10 cellular contexts compared by ENCODE assay signal in genomic region chr12:52244615-52244994, GRCh38. TPM values are rescaled to one million over a fixed set of nuclear protein-coding genes. Genes with fewer than 3 reads are reported as not detected.
DNase-seq lines count a peak whose midpoint lies in the region; ATAC-seq and TF ChIP-seq lines count a peak whose summit lies in the region.
"Had no signal": no experiment of that assay in that cellular context is flagged by ENCODE, and none has a peak within 500 bp of the region (broad histone marks: within the 10 kb centered on the region; RNA-seq: fewer than 3 reads in every experiment).

No MANE protein-coding gene starts in this region.

- H3K4me2 ChIP-seq in SK-N-SH (peak overlapping the region; percentile 80), hepatocyte (no peak overlapping the region)

- H3K79me2 ChIP-seq in SK-N-SH (ENCODE audit: insufficient read depth) (no peaks in the 10 kb centered on the region), hepatocyte (no peaks in the 10 kb centered on the region)

- no peak for ATAC-seq in HG03439 (IDR thresholded peaks at IDR 0.05; ENCODE audit: unreplicated experiment)

- H3K9me3 Mint-ChIP-seq in activated T-cell treated with anti-CD3 and anti-CD28 coated beads, Interleukin-2, amount 50 U/mL, for 24 hours = no peaks in the 10 kb centered on the region

- 0 out of 2 replicates have a peak, but pooled peaks have one; percentile 10 for TF ChIP-seq RAD21 in SK-N-SH (IDR thresholded peaks at IDR 0.05; ENCODE audit: low read length)

- CTCF ChIA-PET in SK-N-SH (lab: Yijun Ruan, JAX) = interaction anchor here (0.8 to 3.5 kb wide), 18 partner anchors 12 to 219 kb away, joined by 3 to 15 read pairs (median 4); no protein-coding TSS in a partner anchor

- POLR2A ChIA-PET in SK-N-SH (lab: Yijun Ruan, JAX) = interaction anchor here (1.1 kb wide), 1 partner anchor 44 kb away, joined by 3 read pairs; no protein-coding TSS in a partner anchor

- H3K27ac ChIP-seq in SK-N-SH (ENCODE audit: low read depth in 2 of 2, low read length in 1 of 2) (peak overlapping the region; percentile 71 to 91), hepatocyte (peak overlapping the region; percentile 62), transverse colon (peak overlapping the region; percentile 4 to 61 (median 32))

- peak overlapping the region; percentile 87; the same call in 1 of the 2 replicates for H2AFZ ChIP-seq in SK-N-SH (ENCODE audit: low read depth)
- H2AFZ ChIP-seq in hepatocyte = no peak overlapping the region

- peak overlapping the region; percentile 44 for H3K4me3 Mint-ChIP-seq in activated T-cell treated with anti-CD3 and anti-CD28 coated beads, Interleukin-2, amount 50 U/mL, for 24 hours

- H4K20me1 ChIP-seq in SK-N-SH (ENCODE audit: insufficient read depth) (no peaks in the 10 kb centered on the region), hepatocyte (ENCODE audit: insufficient read depth, poor library complexity, severe bottlenecking) (no peaks in the 10 kb centered on the region)

- intact Hi-C loops in transverse colon (cut with DNase I; ENCODE audit: low total_unique reads) = no loop called here

- H3K4me3 ChIP-seq in SK-N-SH (ENCODE audit: low read depth in 2 of 2, low read length in 1 of 2) (no peak overlapping the region), hepatocyte (no peak overlapping the region), transverse colon (no peak overlapping the region)

- no peaks in the 10 kb centered on the region for H3K36me3 Mint-ChIP-seq in activated T-cell treated with anti-CD3 and anti-CD28 coated beads, Interleukin-2, amount 50 U/mL, for 24 hours (ENCODE audit: low read depth)

- H3K9me2 ChIP-seq in SK-N-SH (no peaks in the 10 kb centered on the region), hepatocyte (replicated peaks; ENCODE audit: insufficient read depth) (no peaks in the 10 kb centered on the region)

- H3K27me3 ChIP-seq in SK-N-SH (ENCODE audit: insufficient read depth) (no peaks in the 10 kb centered on the region), hepatocyte (no peaks in the 10 kb centered on the region), transverse colon (peaks cover 8% of the 10 kb centered on the region)

- no peak for TF ChIP-seq POLR2A in transverse colon (IDR thresholded peaks at IDR 0.05)

- in situ Hi-C loops in transverse colon (cut with MboI; ENCODE audit: low pct_ligation_motif_present in 1 of 4, low pct_unique_long_range_greater_than_20kb in 1 of 4, low sequenced_read_pairs in 3 of 4) = no loop called here

- H3K4me1 Mint-ChIP-seq in activated T-cell treated with anti-CD3 and anti-CD28 coated beads, Interleukin-2, amount 50 U/mL, for 24 hours (ENCODE audit: low read depth) = peaks cover 18% of the 10 kb centered on the region

- peaks cover 26% of the 10 kb centered on the region for H3K27me3 Mint-ChIP-seq in activated T-cell treated with anti-CD3 and anti-CD28 coated beads, Interleukin-2, amount 50 U/mL, for 24 hours

- H3K4me1 ChIP-seq in SK-N-SH (ENCODE audit: control insufficient read depth in 1 of 2, insufficient read depth in 2 of 2, low read depth in 1 of 2, low read length in 1 of 2) = peaks cover 23 to 27% of the 10 kb centered on the region in 2 experiments; a peak in 3 of 4 replicates
- peaks cover 33% of the 10 kb centered on the region for H3K4me1 ChIP-seq in hepatocyte (ENCODE audit: insufficient read depth)
- peaks cover 11 to 28% (median 16%) of the 10 kb centered on the region in 4 donors for H3K4me1 ChIP-seq in transverse colon

- no peaks in the 10 kb centered on the region for H3K36me3 ChIP-seq in SK-N-SH (replicated peaks in 1 of 2; ENCODE audit: control insufficient read depth in 1 of 2, insufficient read depth in 2 of 2, low read length in 1 of 2)
- H3K36me3 ChIP-seq in hepatocyte (replicated peaks; ENCODE audit: insufficient read depth, low read depth) = no peaks in the 10 kb centered on the region
- no peaks in the 10 kb centered on the region for H3K36me3 ChIP-seq in transverse colon

- H3K9ac ChIP-seq in SK-N-SH = peak overlapping the region; percentile 71

- TF ChIP-seq EP300 in SK-N-SH (IDR thresholded peaks at IDR 0.05; ENCODE audit: borderline replicate concordance in 1 of 2, low read depth in 1 of 2, low read length in 1 of 2) (0 out of 4 replicates have a peak, but pooled peaks of 1 of the 2 experiments have one; percentile 23), transverse colon (IDR thresholded peaks at IDR 0.05; ENCODE audit: low read depth) (no peak)

- H3K27ac Mint-ChIP-seq in activated T-cell treated with anti-CD3 and anti-CD28 coated beads, Interleukin-2, amount 50 U/mL, for 24 hours = peak overlapping the region; percentile 88

- WGBS in SK-N-SH (ENCODE audit: low lambda C conversion rate) = 37% methylated on average over 3 of the region's 3 CpGs
- 51% methylated on average over 3 of the region's 3 CpGs for WGBS in hepatocyte (ENCODE audit: low lambda C conversion rate, missing lambda C conversion rate)
- 20 to 60% methylated on average over 1 to 3 of the region's 3 CpGs for WGBS in transverse colon (ENCODE audit: low coverage in 1 of 2), 2 donors

- DNase-seq in activated T-cell treated with anti-CD3 and anti-CD28 coated beads, Interleukin-2, amount 50 U/mL, for 24 hours = no peak
- DNase-seq in activated T-cell treated with anti-CD3 and anti-CD28 coated beads, Interleukin-2, amount 50 U/mL, for 48 hours = no peak
- DNase-seq in SK-N-SH (peak; percentile 89), hepatocyte (ENCODE audit: low spot score) (no peak), transverse colon (no peak), NCI-H146 treated with DMSO at 0.1 percent for 48 hours (lab: John Stamatoyannopoulos, UW; ENCODE audit: unreplicated experiment) (no peak), SIG-M5 treated with dmso at 0.1 percent for 504 hours (lab: John Stamatoyannopoulos, UW; ENCODE audit: unreplicated experiment) (no peak)
- DNase-seq: foreskin melanocyte had no signal

- H3K9me3 ChIP-seq in SK-N-SH (no peaks in the 10 kb centered on the region), hepatocyte (ENCODE audit: low read depth) (no peaks in the 10 kb centered on the region), transverse colon (no peaks in the 10 kb centered on the region)

- H3F3A ChIP-seq in SK-N-SH (replicated peaks; ENCODE audit: insufficient read depth) = no peaks in the 10 kb centered on the region

- TF ChIP-seq CTCF in SK-N-SH (IDR thresholded peaks at IDR 0.05) = no peak
- TF ChIP-seq CTCF in hepatocyte (IDR thresholded peaks at IDR 0.05; ENCODE audit: poor library complexity) = no peak
- no peak for TF ChIP-seq CTCF in transverse colon (IDR thresholded peaks at IDR 0.05)

TF ChIP-seq in SK-N-SH, 30 proteins besides CTCF, POLR2A, EP300 and RAD21 (continues in another document):
- peak; percentile 14 for TF ChIP-seq CHD2 (IDR thresholded peaks at IDR 0.05; ENCODE audit: low read length, partially characterized antibody)
- TF ChIP-seq MXI1 (IDR thresholded peaks at IDR 0.05; ENCODE audit: low read depth, low read length) = no peak
- TF ChIP-seq GATA2 (CRISPR knock-in tag; IDR thresholded peaks at IDR 0.05) = no peak
- TF ChIP-seq USF2 (IDR thresholded peaks at IDR 0.05; ENCODE audit: borderline replicate concordance, low read depth, low read length) = no peak
- no peak for TF ChIP-seq NFIC (IDR thresholded peaks at IDR 0.05; ENCODE audit: borderline replicate concordance)

RNA-seq across cellular contexts. Expression of gene KRT7, which starts 11.6 kb away (rescaled TPM):
- polyA plus RNA-seq in SK-N-SH (2012; rRNA removed) (3.2 and 5.4 TPM in 2 replicates), hepatocyte (33.3 and 80.2 TPM in 2 replicates)
- 2.9 TPM in 2 replicates for polyA plus RNA-seq in SK-N-SH (2012; cell fraction: cytosol; rRNA removed)
- 1.9 and 3.3 TPM in 2 replicates for polyA plus RNA-seq in SK-N-SH (2012; cell fraction: nucleus; rRNA removed)
- total RNA-seq in hepatocyte (12.6 and 27.1 TPM in 2 replicates), transverse colon (1 to 10 TPM in 1 of 4 donors, under 1 TPM in 2, not detected in 1; 0.75 to 1.6 (median 0.95) TPM)

RNA-seq across cellular contexts. Expression of gene KRT86, which starts 29.8 kb away (rescaled TPM):
- polyA plus RNA-seq in SK-N-SH (2012; rRNA removed) (0.34 and 0.56 TPM in 2 replicates), hepatocyte (0.40 TPM in 1 of 2 replicates, not detected in the other)
- 0.18 and 0.20 TPM in 2 replicates for polyA plus RNA-seq in SK-N-SH (2012; cell fraction: cytosol; rRNA removed)
- polyA plus RNA-seq in SK-N-SH (2012; cell fraction: nucleus; rRNA removed) = 0.99 and 1.1 TPM in 2 replicates
- total RNA-seq in hepatocyte (not detected in 2 replicates), transverse colon (1 to 10 TPM in 1 of 4 donors, not detected in 3; 3.6 TPM)

RNA-seq across cellular contexts. Expression of gene KRT81, which starts 46.7 kb away (rescaled TPM):
- 0.80 and 1.9 TPM in 2 replicates for polyA plus RNA-seq in SK-N-SH (2012; rRNA removed)
- polyA plus RNA-seq in SK-N-SH (2012; cell fraction: cytosol; rRNA removed) = 0.42 and 0.83 TPM in 2 replicates
- polyA plus RNA-seq in SK-N-SH (2012; cell fraction: nucleus; rRNA removed) = 1.1 and 1.8 TPM in 2 replicates
- total RNA-seq in hepatocyte = not detected in 2 replicates
- not detected in 2 replicates for polyA plus RNA-seq in hepatocyte
- total RNA-seq in transverse colon = not detected
- total RNA-seq: renal cortical epithelial cell had no signal

RNA-seq across cellular contexts. Expression of gene KRT80, which starts 52.8 kb away (rescaled TPM):
- 14.9 and 17.4 TPM in 2 replicates for polyA plus RNA-seq in SK-N-SH (2012; rRNA removed)
- 8.1 and 10.8 TPM in 2 replicates for polyA plus RNA-seq in SK-N-SH (2012; cell fraction: cytosol; rRNA removed)
- polyA plus RNA-seq in SK-N-SH (2012; cell fraction: nucleus; rRNA removed) = 21.6 and 31.9 TPM in 2 replicates
- total RNA-seq in hepatocyte = 0.28 and 0.77 TPM in 2 replicates
- 1.2 and 1.5 TPM in 2 replicates for polyA plus RNA-seq in hepatocyte
- under 1 TPM in 1 of 4 donors, not detected in 3; 0.14 TPM for total RNA-seq in transverse colon
